In genomic region chr16:90019201-90019542, GRCh38 we compare ENCODE assay signal across 8 cellular contexts. TPM values are rescaled to one million over a fixed set of nuclear protein-coding genes. Genes with fewer than 3 reads are reported as not detected.
DNase-seq lines count a peak whose midpoint lies in the region; ATAC-seq, FAIRE-seq and TF ChIP-seq lines count a peak whose summit lies in the region.

Gene DBNDD1 (minus strand): TSS chr16:90019456. CDS start chr16:90019341, 115 bp downstream.

- peak; percentile 16 for TF ChIP-seq POLR2A in endothelial cell of umbilical vein (IDR thresholded peaks at IDR 0.05; ENCODE audit: low read depth, low read length)

- H3K4me3 Mint-ChIP-seq in CD4-positive, alpha-beta T cell: peak within 1 kb of the TSS; percentile 85

- H3K36me3 ChIP-seq in PC-9 (ENCODE audit: low read depth) (no peaks in the 10 kb centered on the region), endothelial cell of umbilical vein (ENCODE audit: control insufficient read depth in 2 of 2, extremely low read depth in 1 of 2, insufficient read depth in 2 of 2, low read length in 2 of 2) (no peaks in the 10 kb centered on the region), neuronal stem cell (replicated peaks in 1 of 2; ENCODE audit: control insufficient read depth in 2 of 2, insufficient read depth in 2 of 2, low read length in 2 of 2) (no peaks in the 10 kb centered on the region)

- DNase-seq in CD4-positive, alpha-beta T cell: no peak
- DNase-seq in PC-9: no peak
- no peak for DNase-seq in endothelial cell of umbilical vein (ENCODE audit: low read depth, low spot score)
- DNase-seq in neuronal stem cell (ENCODE audit: low spot score): no peak
- DNase-seq in urothelium cell line (ENCODE audit: low spot score): no peak
- DNase-seq in C1 segment of cervical spinal cord (lab: John Stamatoyannopoulos, UW): no peak
- no peak for DNase-seq in SIG-M5 (lab: John Stamatoyannopoulos, UW)

- CTCF ChIA-PET in CD4-positive, alpha-beta T cell (lab: Charles Lee): interaction anchor here (0.9 to 1.6 kb wide), 2 partner anchors 10 to 44 kb away, joined by 3 to 4 read pairs; no protein-coding TSS in a partner anchor
- CTCF ChIA-PET in PC-9 (lab: Charles Lee): interaction anchor here (0.9 to 1.1 kb wide), 3 partner anchors 20 to 28 kb away, joined by 4 to 6 read pairs (median 4); no protein-coding TSS in a partner anchor
- CTCF ChIA-PET in endothelial cell of umbilical vein (lab: Charles Lee): interaction anchor here (0.7 to 2.3 kb wide), 6 partner anchors 12 to 97 kb away, joined by 3 to 7 read pairs (median 4); no protein-coding TSS in a partner anchor

- no peak within 1 kb of the TSS for H3K27ac ChIP-seq in CD4-positive, alpha-beta T cell (ENCODE audit: low read depth, low read length)
- H3K27ac ChIP-seq in PC-9 (peak within 1 kb of the TSS; percentile 87), endothelial cell of umbilical vein (ENCODE audit: insufficient read depth, low read depth, low read length) (no peak within 1 kb of the TSS), neuronal stem cell (replicated peaks; ENCODE audit: low read length) (no peak within 1 kb of the TSS)

- H3K27me3 Mint-ChIP-seq in CD4-positive, alpha-beta T cell: no peaks in the 10 kb centered on the region

- TF ChIP-seq CTCF in CD4-positive, alpha-beta T cell (IDR thresholded peaks at IDR 0.05): no peak
- TF ChIP-seq CTCF in PC-9 (conservative IDR thresholded peaks at IDR 0.05) (no peak), endothelial cell of umbilical vein (IDR thresholded peaks at IDR 0.05; ENCODE audit: extremely low read depth in 1 of 2, insufficient read depth in 1 of 2, low read depth in 1 of 2, low read length in 2 of 2) (no peak)

- H3K4me1 ChIP-seq in PC-9 (replicated peaks; ENCODE audit: insufficient read depth) (peaks cover 29% of the 10 kb centered on the region), endothelial cell of umbilical vein (ENCODE audit: control insufficient read depth, extremely low read depth, insufficient read depth, low read length) (peaks cover 37% of the 10 kb centered on the region), neuronal stem cell (ENCODE audit: control insufficient read depth in 2 of 2, insufficient read depth in 1 of 2, low read depth in 1 of 2, low read length in 2 of 2) (peaks cover 8 to 20% of the 10 kb centered on the region in 2 donors)

- H3K27me3 ChIP-seq in CD4-positive, alpha-beta T cell (ENCODE audit: control insufficient read depth, insufficient read depth, low read length): no peaks in the 10 kb centered on the region
- H3K27me3 ChIP-seq in PC-9 (ENCODE audit: insufficient read depth, low read depth) (no peaks in the 10 kb centered on the region), endothelial cell of umbilical vein (ENCODE audit: control insufficient read depth in 2 of 2, insufficient read depth in 2 of 2, low read length in 2 of 2) (no peaks in the 10 kb centered on the region), neuronal stem cell (ENCODE audit: control insufficient read depth in 3 of 3, insufficient read depth in 3 of 3, low read depth in 1 of 3, low read length in 3 of 3) (peaks cover 0 to 62% (median 11%) of the 10 kb centered on the region in 3 experiments)

- peaks cover 2% of the 10 kb centered on the region for H3K79me1 ChIP-seq in neuronal stem cell (ENCODE audit: low read depth, low read length)

- peak within 1 kb of the TSS; percentile 97 for H3K18ac ChIP-seq in neuronal stem cell (ENCODE audit: low read length)

- POLR2A ChIA-PET in CD4-positive, alpha-beta T cell (lab: Charles Lee): interaction anchor here (2.1 kb wide), 1 partner anchor 10 kb away, joined by 14 read pairs; no protein-coding TSS in a partner anchor
- POLR2A ChIA-PET in PC-9 (lab: Charles Lee; ENCODE audit: unreplicated experiment): interaction anchor here (0.6 to 1.0 kb wide), 3 partner anchors 13 to 181 kb away, joined by 3 to 29 read pairs (median 5); no protein-coding TSS in a partner anchor
- POLR2A ChIA-PET in endothelial cell of umbilical vein (lab: Charles Lee): no interaction called here

- H2AFZ ChIP-seq in PC-9 (peak within 1 kb of the TSS; percentile 91), endothelial cell of umbilical vein (ENCODE audit: low read depth, low read length) (peak within 1 kb of the TSS; percentile 87), neuronal stem cell (ENCODE audit: low read length) (peak within 1 kb of the TSS; percentile 93)

- peak within 1 kb of the TSS; percentile 97 for H2BK15ac ChIP-seq in neuronal stem cell (ENCODE audit: low read length)

- no peaks in the 10 kb centered on the region for H3K9me2 ChIP-seq in PC-9 (ENCODE audit: insufficient read depth)

- FAIRE-seq in endothelial cell of umbilical vein (lab: Jason Lieb, UNC) (no peak), urothelium cell line (lab: Jason Lieb, UNC) (no peak)

- H2BK120ac ChIP-seq in neuronal stem cell (ENCODE audit: low read depth, low read length): no peak within 1 kb of the TSS

- no peak within 1 kb of the TSS for H4K8ac ChIP-seq in neuronal stem cell (ENCODE audit: low read depth, low read length)

- H3K4me1 Mint-ChIP-seq in CD4-positive, alpha-beta T cell (ENCODE audit: low read depth): peaks cover 17% of the 10 kb centered on the region

- no TSS peak for BruUV-seq in PC-9 (replicated peaks; lab: Mats Ljungman, UMichigan)
- BruUV-seq in endothelial cell of umbilical vein (replicated peaks; lab: Mats Ljungman, UMichigan): no TSS peak

- H3K27ac Mint-ChIP-seq in CD4-positive, alpha-beta T cell: peak within 1 kb of the TSS; percentile 51

- no peaks in the 10 kb centered on the region for H3K9me3 ChIP-seq in CD4-positive, alpha-beta T cell (ENCODE audit: control insufficient read depth, low read length)
- H3K9me3 ChIP-seq in PC-9 (ENCODE audit: insufficient read depth, low read depth) (no peaks in the 10 kb centered on the region), endothelial cell of umbilical vein (replicated peaks; ENCODE audit: control insufficient read depth, insufficient read depth, low read length) (no peaks in the 10 kb centered on the region), neuronal stem cell (replicated peaks in 1 of 2; ENCODE audit: control insufficient read depth in 2 of 2, insufficient read depth in 1 of 2, low read depth in 1 of 2, low read length in 2 of 2) (no peaks in the 10 kb centered on the region)

- peak within 1 kb of the TSS; percentile 53 for H2BK5ac ChIP-seq in neuronal stem cell (ENCODE audit: low read length)

- H4K91ac ChIP-seq in neuronal stem cell (ENCODE audit: low read depth, low read length, poor library complexity): no peak within 1 kb of the TSS

- ATAC-seq in CD4-positive, alpha-beta T cell (ENCODE audit: poor library complexity): no peak
- ATAC-seq in GM18909 (IDR thresholded peaks at IDR 0.05; ENCODE audit: poor library complexity, unreplicated experiment): no peak

- peak within 1 kb of the TSS; percentile 36 for H2BK12ac ChIP-seq in neuronal stem cell (ENCODE audit: low read length)

- H3K23ac ChIP-seq in neuronal stem cell (ENCODE audit: low read depth, low read length, poor library complexity): peak within 1 kb of the TSS; percentile 71

- peak within 1 kb of the TSS; percentile 56 for H3K14ac ChIP-seq in neuronal stem cell (ENCODE audit: low read length)

- no peaks in the 10 kb centered on the region for H3K9me1 ChIP-seq in endothelial cell of umbilical vein (replicated peaks; ENCODE audit: control insufficient read depth, extremely low read depth, insufficient read depth, low read length)

- H3K4ac ChIP-seq in neuronal stem cell (ENCODE audit: low read length): peak within 1 kb of the TSS; percentile 53

- H3K4me2 ChIP-seq in PC-9: peak within 1 kb of the TSS; percentile 98
- peak within 1 kb of the TSS; percentile 71 for H3K4me2 ChIP-seq in endothelial cell of umbilical vein (ENCODE audit: insufficient read depth, low read length)
- H3K4me2 ChIP-seq in neuronal stem cell (ENCODE audit: insufficient read depth, low read length, poor library complexity, severe bottlenecking): peak within 1 kb of the TSS; percentile 88

- dilution Hi-C loops in endothelial cell of umbilical vein (cut with MboI; ENCODE audit: extremely low pct_ligation_motif_present, low sequenced_read_pairs): no loop called here

- H3K9me3 Mint-ChIP-seq in CD4-positive, alpha-beta T cell: no peaks in the 10 kb centered on the region

- peak within 1 kb of the TSS; percentile 71 for H2AK5ac ChIP-seq in neuronal stem cell (ENCODE audit: low read depth, low read length)

- peaks cover 33% of the 10 kb centered on the region for H3F3A ChIP-seq in PC-9 (ENCODE audit: insufficient read depth, low read depth)

- intact Hi-C loops in CD4-positive, alpha-beta T cell (cut with DNase I, micrococcal nuclease): loop anchor here in 1 of 2 experiments (5.0 kb wide), 2 partner anchors 147 to 317 kb away; partner anchors contain the start of genes SPATA2L and TCF25
- intact Hi-C loops in PC-9 (cut with micrococcal nuclease; ENCODE audit: unreplicated experiment): no loop called here
- intact Hi-C loops in endothelial cell of umbilical vein (cut with micrococcal nuclease): loop anchor here (2.0 kb wide), 1 partner anchor 70 kb away; the partner anchor contains the start of gene DEF8

- H3K4me3 ChIP-seq in PC-9 (peak within 1 kb of the TSS; percentile 86), endothelial cell of umbilical vein (replicated peaks in 1 of 3; ENCODE audit: insufficient read depth in 1 of 3, low read depth in 1 of 3, low read length in 3 of 3) (peak within 1 kb of the TSS; percentile 50 to 81 (median 76)), neuronal stem cell (ENCODE audit: low read length in 2 of 2) (peak within 1 kb of the TSS; percentile 24 to 89)

- no peaks in the 10 kb centered on the region for H3K36me3 Mint-ChIP-seq in CD4-positive, alpha-beta T cell (ENCODE audit: low read depth)

- no CpG with 5 or more reads among the region's 49 CpGs for WGBS in neuronal stem cell (ENCODE audit: extremely low coverage in 2 of 2, insufficient read length in 2 of 2, insufficient replicate concordance in 1 of 2), 2 donors

- H4K20me1 ChIP-seq in PC-9 (ENCODE audit: insufficient read depth): no peaks in the 10 kb centered on the region; the same call in 1 of the 2 replicates
- H4K20me1 ChIP-seq in endothelial cell of umbilical vein (replicated peaks; ENCODE audit: control insufficient read depth, extremely low read depth, insufficient read depth, low read length): no peaks in the 10 kb centered on the region

- H3K79me2 ChIP-seq in PC-9 (ENCODE audit: low read depth) (peaks cover 38% of the 10 kb centered on the region), endothelial cell of umbilical vein (ENCODE audit: control insufficient read depth, insufficient read depth, low read length) (peaks cover 8% of the 10 kb centered on the region)

- H3K9ac ChIP-seq in endothelial cell of umbilical vein (replicated peaks; ENCODE audit: extremely low read depth, insufficient read depth, low read length) (peak within 1 kb of the TSS; percentile 59), neuronal stem cell (ENCODE audit: low read depth, low read length, poor library complexity) (peak within 1 kb of the TSS; percentile 84)

RNA-seq across cellular contexts. Expression of gene DBNDD1, which starts in this region (rescaled TPM):
- 1 to 10 TPM; 2.6 to 2.8 TPM for total RNA-seq in CD4-positive, alpha-beta T cell
- 32.4 and 35.8 TPM in 2 replicates for total RNA-seq in PC-9 (2021)
- 28.2 and 33.6 TPM in 2 replicates for total RNA-seq in endothelial cell of umbilical vein
- polyA plus RNA-seq in endothelial cell of umbilical vein: 45.7 and 54.7 TPM in 2 replicates
- 35.7 and 43.8 TPM in 2 replicates for polyA plus RNA-seq in endothelial cell of umbilical vein (2011; cell fraction: cytosol; rRNA removed)
- polyA plus RNA-seq in endothelial cell of umbilical vein (2011; cell fraction: nucleus; rRNA removed): 14.7 and 17.6 TPM in 2 replicates
- polyA plus RNA-seq in endothelial cell of umbilical vein (2012): 35.8 and 43.3 TPM in 2 replicates
- polyA minus RNA-seq in endothelial cell of umbilical vein: 17.0 and 21.8 TPM in 2 replicates
- polyA minus RNA-seq in endothelial cell of umbilical vein (2011; cell fraction: cytosol; rRNA and poly(A)+ RNA removed): 4.5 TPM
- 4.8 and 7.1 TPM in 2 replicates for polyA minus RNA-seq in endothelial cell of umbilical vein (2011; cell fraction: nucleus; rRNA and poly(A)+ RNA removed)
- polyA plus RNA-seq in neuronal stem cell (2013, experiment 1 of 2): 35.6 TPM
- polyA plus RNA-seq in neuronal stem cell (2013, experiment 2 of 2): 34.0 TPM
